Comparison of ENCODE assay signal across 1 cellular context in genomic region chr19:35509861-35510625, GRCh38.
A peak's percentile ranks its signal among the peaks of the same experiment; 100 is the strongest.
TF ChIP-seq lines count a peak whose summit lies in the region.

No MANE protein-coding gene starts in this region.

TF ChIP-seq in HepG2, 621 proteins besides CTCF, POLR2A, EP300 and RAD21 (continued from another document and continues in another):
- no peak for TF ChIP-seq ZNF280D (CRISPR knock-in tag; IDR thresholded peaks at IDR 0.05)
- TF ChIP-seq THAP11 (CRISPR knock-in tag; IDR thresholded peaks at IDR 0.05) = peak; percentile 76
- TF ChIP-seq ZNF501 (CRISPR knock-in tag; IDR thresholded peaks at IDR 0.05) = peak; percentile 68
- no peak for TF ChIP-seq ZFP41 (CRISPR knock-in tag; IDR thresholded peaks at IDR 0.05; ENCODE audit: borderline replicate concordance)
- TF ChIP-seq TAF1 (CRISPR knock-in tag; IDR thresholded peaks at IDR 0.05) = peak; percentile 60
- 0 out of 2 replicates have a peak, but pooled peaks have one; percentile 31 for TF ChIP-seq NR2C2 (CRISPR knock-in tag; IDR thresholded peaks at IDR 0.05; ENCODE audit: borderline replicate concordance)
- no peak for TF ChIP-seq ATAD3A (CRISPR knock-in tag; IDR thresholded peaks at IDR 0.05)
- TF ChIP-seq ATF3 (CRISPR knock-in tag; IDR thresholded peaks at IDR 0.05) = peak; percentile 42; the same call in 1 of the 2 replicates
- TF ChIP-seq IRF1 (CRISPR knock-in tag; IDR thresholded peaks at IDR 0.05; ENCODE audit: low read depth) = no peak
- TF ChIP-seq ZNF296 (CRISPR knock-in tag; conservative IDR thresholded peaks at IDR 0.05) = no peak
- TF ChIP-seq NR2F6 (IDR thresholded peaks at IDR 0.05) = no peak
- TF ChIP-seq NR2F6 (CRISPR knock-in tag; IDR thresholded peaks at IDR 0.05) = peak; percentile 49; the same call in 1 of the 2 replicates
- TF ChIP-seq ZNF75D (CRISPR knock-in tag; IDR thresholded peaks at IDR 0.05; ENCODE audit: borderline replicate concordance) = no peak
- peak; percentile 54; the same call in 1 of the 2 replicates for TF ChIP-seq MAZ (IDR thresholded peaks at IDR 0.05; ENCODE audit: borderline replicate concordance, low read depth, low read length)
- no peak for TF ChIP-seq MAZ (CRISPR knock-in tag; IDR thresholded peaks at IDR 0.05; ENCODE audit: low read depth)
- no peak for TF ChIP-seq TMF1 (CRISPR knock-in tag; IDR thresholded peaks at IDR 0.05; ENCODE audit: low read depth)
- peak; percentile 73 for TF ChIP-seq SAP130 (CRISPR knock-in tag; IDR thresholded peaks at IDR 0.05; ENCODE audit: low read depth)
- TF ChIP-seq BHLHE40 (IDR thresholded peaks at IDR 0.05; ENCODE audit: low read length) = no peak
- TF ChIP-seq UBTF (CRISPR knock-in tag; IDR thresholded peaks at IDR 0.05) = peak; percentile 76
- TF ChIP-seq ZNF234 (CRISPR knock-in tag; conservative IDR thresholded peaks at IDR 0.05) = no peak
- TF ChIP-seq HINFP (CRISPR knock-in tag; IDR thresholded peaks at IDR 0.05; ENCODE audit: low read depth) = 0 out of 2 replicates have a peak, but pooled peaks have one; percentile 23
- 0 out of 2 replicates have a peak, but pooled peaks have one; percentile 27 for TF ChIP-seq ZSCAN21 (CRISPR knock-in tag; IDR thresholded peaks at IDR 0.05; ENCODE audit: borderline replicate concordance)
- TF ChIP-seq YY1 (IDR thresholded peaks at IDR 0.05; ENCODE audit: insufficient read depth, insufficient replicate concordance, low read depth, low read length) = peak; percentile 78
- 0 out of 2 replicates have a peak, but pooled peaks have one; percentile 54 for TF ChIP-seq TSC22D2 (CRISPR knock-in tag; IDR thresholded peaks at IDR 0.05; ENCODE audit: borderline replicate concordance)
- TF ChIP-seq PAWR (CRISPR knock-in tag; IDR thresholded peaks at IDR 0.05; ENCODE audit: borderline replicate concordance) = no peak
- no peak for TF ChIP-seq CREB1 (IDR thresholded peaks at IDR 0.05)
- no peak for TF ChIP-seq CREB1 (CRISPR knock-in tag; IDR thresholded peaks at IDR 0.05)
- peak; percentile 53; the same call in 1 of the 2 replicates for TF ChIP-seq ATF2 (CRISPR knock-in tag; IDR thresholded peaks at IDR 0.05)
- TF ChIP-seq ZFY (CRISPR knock-in tag; IDR thresholded peaks at IDR 0.05) = peak; percentile 62
- peak; percentile 67 for TF ChIP-seq ASH2L (IDR thresholded peaks at IDR 0.05; ENCODE audit: insufficient read length, low read depth, low read length)
- no peak for TF ChIP-seq THAP7 (CRISPR knock-in tag; IDR thresholded peaks at IDR 0.05)
- peak; percentile 63 for TF ChIP-seq HNRNPLL (IDR thresholded peaks at IDR 0.05; ENCODE audit: low read depth, low read length, poor library complexity, severe bottlenecking)
- TF ChIP-seq SMAD1 (CRISPR knock-in tag; IDR thresholded peaks at IDR 0.05; ENCODE audit: borderline replicate concordance, low read depth) = no peak
- 0 out of 2 replicates have a peak, but pooled peaks have one; percentile 48 for TF ChIP-seq ZBED4 (CRISPR knock-in tag; IDR thresholded peaks at IDR 0.05; ENCODE audit: borderline replicate concordance)
- TF ChIP-seq ZNF510 (CRISPR knock-in tag; IDR thresholded peaks at IDR 0.05; ENCODE audit: low read depth) = no peak
- TF ChIP-seq ZNF546 (CRISPR knock-in tag; conservative IDR thresholded peaks at IDR 0.05) = no peak
- TF ChIP-seq IRF9 (CRISPR knock-in tag; IDR thresholded peaks at IDR 0.05; ENCODE audit: borderline replicate concordance) = peak; percentile 30; the same call in 1 of the 2 replicates
- 0 out of 2 replicates have a peak, but pooled peaks have one; percentile 33 for TF ChIP-seq ZNF281 (CRISPR knock-in tag; IDR thresholded peaks at IDR 0.05; ENCODE audit: borderline replicate concordance)
- no peak for TF ChIP-seq ZNF354B (CRISPR knock-in tag; IDR thresholded peaks at IDR 0.05)
